ENCODE assay signal across 8 cellular contexts in the genomic region with DNA sequence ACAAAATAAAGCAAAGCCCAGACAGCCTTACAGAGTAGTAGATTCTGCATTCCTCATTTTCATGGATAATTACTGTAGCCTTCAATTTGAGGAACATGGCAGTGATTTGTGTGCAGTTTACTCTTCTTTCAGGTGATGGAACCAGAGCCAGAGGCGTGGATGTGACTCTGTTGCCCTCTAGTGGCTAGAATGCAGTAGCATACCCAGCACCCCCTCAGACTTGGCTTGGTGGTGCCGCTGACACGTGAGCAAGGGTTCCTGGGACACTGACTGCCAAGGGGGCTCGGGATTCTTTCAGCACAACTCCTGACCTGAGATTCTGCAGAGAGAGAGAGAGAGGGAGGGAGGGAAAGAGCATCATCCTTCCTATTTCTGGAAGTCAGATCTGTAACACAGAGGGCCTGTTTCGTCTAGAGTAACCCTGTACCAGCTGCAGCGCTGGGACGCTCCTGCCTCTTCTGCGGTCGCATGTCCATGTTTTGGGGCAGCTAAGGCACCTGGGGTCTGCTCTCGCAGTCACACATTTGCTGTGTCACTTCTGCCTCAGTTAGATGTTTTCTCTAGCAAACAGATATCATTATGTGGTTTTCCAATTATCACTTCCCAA.
DNase-seq lines count a peak whose midpoint lies in the region; ATAC-seq and TF ChIP-seq lines count a peak whose summit lies in the region.

No MANE protein-coding gene starts in this region.

- no peaks in the 10 kb centered on the region for H4K20me1 ChIP-seq in Karpas-422 (ENCODE audit: insufficient read depth, low read depth, low read length)

- H3K9me3 ChIP-seq in Karpas-422 (ENCODE audit: low read length) (no peaks in the 10 kb centered on the region), right cardiac atrium (ENCODE audit: control insufficient read depth, low read length) (no peaks in the 10 kb centered on the region)

- no peaks in the 10 kb centered on the region for H3K4me1 ChIP-seq in Karpas-422 (ENCODE audit: low read length)
- H3K4me1 ChIP-seq in right cardiac atrium (ENCODE audit: control insufficient read depth, insufficient read depth, low read length): no peaks in the 10 kb centered on the region

- DNase-seq in GM10248 (ENCODE audit: extremely low spot score): peak; percentile 64
- peak; percentile 91 for DNase-seq in Karpas-422
- peak; percentile 74 for DNase-seq in RWPE1 (ENCODE audit: low spot score)
- DNase-seq in amygdala (lab: John Stamatoyannopoulos, UW): peak in 49 of 56 donors; percentile 1 to 66 (median 32)
- DNase-seq in right cardiac atrium: peak in 2 of 3 donors; percentile 62 to 68
- peak; percentile 35 for DNase-seq in renal cortical epithelial cell (ENCODE audit: low read depth)
- DNase-seq in amniotic stem cell (lab: John Stamatoyannopoulos, UW): no peak

- CTCF ChIA-PET in GM10248 (lab: Yijun Ruan, JAX): interaction anchor here (0.7 to 6.0 kb wide), 24 partner anchors 11 to 1449 kb away, joined by 3 to 58 read pairs (median 4); no protein-coding TSS in a partner anchor
- CTCF ChIA-PET in RWPE1 (lab: Yijun Ruan, JAX): interaction anchor here (0.9 to 1.1 kb wide), 2 partner anchors 19 to 31 kb away, joined by 3 to 4 read pairs; no protein-coding TSS in a partner anchor

- H2AFZ ChIP-seq in Karpas-422 (ENCODE audit: low read length): no peak overlapping the region

- H3K27ac ChIP-seq in Karpas-422 (ENCODE audit: low read length): no peak overlapping the region
- no peak overlapping the region for H3K27ac ChIP-seq in RWPE1
- no peak overlapping the region for H3K27ac ChIP-seq in right cardiac atrium (ENCODE audit: low read length)

- POLR2A ChIA-PET in GM10248 (lab: Yijun Ruan, JAX): no interaction called here
- POLR2A ChIA-PET in RWPE1 (lab: Yijun Ruan, JAX; ENCODE audit: low non-redundant PET): no interaction called here

- WGBS in right cardiac atrium: 31% methylated on average over 10 of the region's 10 CpGs

- H3K9ac ChIP-seq in Karpas-422 (ENCODE audit: low read length): no peak overlapping the region

- H3K27me3 ChIP-seq in Karpas-422 (ENCODE audit: low read length) (no peaks in the 10 kb centered on the region), right cardiac atrium (ENCODE audit: control insufficient read depth, insufficient read depth) (no peaks in the 10 kb centered on the region)

- peak; percentile 89 for TF ChIP-seq CTCF in GM10248 (IDR thresholded peaks at IDR 0.05; ENCODE audit: control extremely low read depth, extremely low read depth, low read depth, missing control alignments)
- peak; percentile 90 for TF ChIP-seq CTCF in RWPE1 (conservative IDR thresholded peaks at IDR 0.05; ENCODE audit: low read depth)

- H3K36me3 ChIP-seq in Karpas-422 (ENCODE audit: insufficient read depth, low read length): no peaks in the 10 kb centered on the region

- intact Hi-C loops in right cardiac atrium (cut with DNase I): no loop called here

- ATAC-seq in GM21723 (IDR thresholded peaks at IDR 0.05; ENCODE audit: unreplicated experiment): peak; percentile 92
- ATAC-seq in right cardiac atrium: peak; percentile 82 to 88

- H3K79me2 ChIP-seq in Karpas-422 (ENCODE audit: low read length): no peaks in the 10 kb centered on the region

- no peak overlapping the region for H3K4me2 ChIP-seq in Karpas-422 (ENCODE audit: low read depth, low read length, poor library complexity, severe bottlenecking)

- H3K9me2 ChIP-seq in Karpas-422 (replicated peaks; ENCODE audit: insufficient read depth, low read length): no peaks in the 10 kb centered on the region

- H3K4me3 ChIP-seq in Karpas-422 (ENCODE audit: low read length) (no peak overlapping the region), right cardiac atrium (ENCODE audit: low read length) (no peak overlapping the region)
